Comparison of ENCODE assay signal across 24 cellular contexts in genomic region chr11:42013656-42014201, GRCh38.
A peak's percentile ranks its signal among the peaks of the same experiment; 100 is the strongest.
DNase-seq lines count a peak whose midpoint lies in the region; ATAC-seq, FAIRE-seq and TF ChIP-seq lines count a peak whose summit lies in the region.
"Had no signal": no experiment of that assay in that cellular context is flagged by ENCODE, and none has a peak within 500 bp of the region (broad histone marks: within the 10 kb centered on the region; RNA-seq: fewer than 3 reads in every experiment).

No MANE protein-coding gene starts in this region.

- H3K4me3 Mint-ChIP-seq in nephron progenitor cell, result no peak overlapping the region
- H3K4me3 Mint-ChIP-seq: CD8-positive, alpha-beta memory T cell; H9; HFFc6; IgD-negative memory B cell had no signal

- no TSS peak for BruUV-seq in K562 (replicated peaks; lab: Mats Ljungman, UMichigan)

- in situ Hi-C loops in K562 (cut with MboI), result no loop called here

- CTCF ChIA-PET in K562 (lab: Yijun Ruan, JAX; ENCODE audit: low intra/inter-chr PET ratio), result no interaction called here

- peak overlapping the region; percentile 41 for H3K27ac Mint-ChIP-seq in nephron progenitor cell
- H3K27ac Mint-ChIP-seq: CD8-positive, alpha-beta memory T cell; H9; HFFc6; IgD-negative memory B cell had no signal

- no peaks in the 10 kb centered on the region for H3K27me3 ChIP-seq in K562 (ENCODE audit: control insufficient read depth in 2 of 2, insufficient read depth in 2 of 2, low read length in 2 of 2)

- no peaks in the 10 kb centered on the region for H3K9me1 ChIP-seq in K562 (ENCODE audit: control insufficient read depth, insufficient read depth, low read length)

- H3K79me2 ChIP-seq in K562 (ENCODE audit: control insufficient read depth, insufficient read depth, low read length), result no peaks in the 10 kb centered on the region

- no peaks in the 10 kb centered on the region for H3K36me3 Mint-ChIP-seq in nephron progenitor cell (ENCODE audit: low read depth)
- H3K36me3 Mint-ChIP-seq: CD8-positive, alpha-beta memory T cell had no signal

- H3K4me1 Mint-ChIP-seq in nephron progenitor cell, result no peaks in the 10 kb centered on the region
- H3K4me1 Mint-ChIP-seq: CD8-positive, alpha-beta memory T cell; IgD-negative memory B cell had no signal

- no peak for FAIRE-seq in K562 (lab: Jason Lieb, UNC)

- H3K9me3 Mint-ChIP-seq in nephron progenitor cell, result no peaks in the 10 kb centered on the region
- H3K9me3 Mint-ChIP-seq: H9 had no signal

- no peaks in the 10 kb centered on the region for H4K20me1 ChIP-seq in K562 (replicated peaks; ENCODE audit: control insufficient read depth, insufficient read depth, low read length)

- TF ChIP-seq CTCF in NB4 (IDR thresholded peaks at IDR 0.05; ENCODE audit: low read depth, low read length) (no peak), K562 (IDR thresholded peaks at IDR 0.05 in 2 of 3, conservative IDR thresholded peaks at IDR 0.05 in 1 of 3; ENCODE audit: insufficient read depth in 2 of 3, low read depth in 1 of 3, low read length in 3 of 3) (no peak), nephron progenitor cell (IDR thresholded peaks at IDR 0.05) (no peak)

- H3K4me3 ChIP-seq in NB4 (ENCODE audit: low read depth, low read length) (no peak overlapping the region), K562 (no peak overlapping the region)
- H3K4me3 ChIP-seq: GM23248 had no signal

- WGBS in K562 (ENCODE audit: insufficient coverage, low coverage, missing lambda C conversion rate), result 0% methylated on average over 6 of the region's 6 CpGs

- H3K9me3 ChIP-seq in K562 (replicated peaks; ENCODE audit: control insufficient read depth, insufficient read depth, low read depth, low read length), result no peaks in the 10 kb centered on the region; the same call in 1 of the 2 replicates

- H3K9ac ChIP-seq in K562 (ENCODE audit: insufficient read depth in 1 of 2, low read depth in 2 of 2, low read length in 2 of 2), result no peak overlapping the region
- H3K9ac ChIP-seq: GM23248 had no signal

- intact Hi-C loops in K562 (cut with micrococcal nuclease), result no loop called here

- no peaks in the 10 kb centered on the region for H3K36me3 ChIP-seq in K562 (ENCODE audit: control insufficient read depth, insufficient read depth, low read length)

- no peak overlapping the region for H2AFZ ChIP-seq in K562 (ENCODE audit: low read depth, low read length)
- H2AFZ ChIP-seq: GM23248 had no signal

- TF ChIP-seq RAD21 in K562 (CRISPR knock-in tag; conservative IDR thresholded peaks at IDR 0.05 in 1 of 2, IDR thresholded peaks at IDR 0.05 in 1 of 2), result no peak

- POLR2A ChIA-PET in K562 (lab: Yijun Ruan, JAX), result no interaction called here

- no peak overlapping the region for H3K27ac ChIP-seq in K562 (ENCODE audit: extremely low read depth, low read depth, low read length)
- H3K27ac ChIP-seq: C4-2B, GM23248 had no signal

- TF ChIP-seq POLR2A in NB4 (IDR thresholded peaks at IDR 0.05; ENCODE audit: extremely low read depth, insufficient read length) (no peak), K562 (conservative IDR thresholded peaks at IDR 0.05) (no peak)

- no peaks in the 10 kb centered on the region for H3K4me1 ChIP-seq in K562 (replicated peaks in 1 of 2; ENCODE audit: control insufficient read depth in 2 of 2, insufficient read depth in 2 of 2, low read length in 2 of 2)

- no peak for ATAC-seq in K562
- no peak for ATAC-seq in HG03520 (IDR thresholded peaks at IDR 0.05; ENCODE audit: unreplicated experiment)
- ATAC-seq in GM18870 (IDR thresholded peaks at IDR 0.05; ENCODE audit: unreplicated experiment), result no peak

- DNase-seq in SKM-1 treated with dmso at 0.1 percent for 144 hours (lab: John Stamatoyannopoulos, UW; ENCODE audit: unreplicated experiment), result peak; percentile 10
- DNase-seq in SKM-1 (lab: John Stamatoyannopoulos, UW; ENCODE audit: unreplicated experiment), result no peak
- peak; percentile 2 for DNase-seq in NB4 (ENCODE audit: low read depth)
- no peak for DNase-seq in K562 (ENCODE audit: extremely low read depth in 1 of 4, low spot score in 3 of 4)
- DNase-seq in nephron progenitor cell, result no peak
- no peak for DNase-seq in NCI-H526 (lab: John Stamatoyannopoulos, UW)
- DNase-seq: AML-193; CD8-positive, alpha-beta memory T cell; GDM1; GM23248; H9; HFFc6; NCI-H1092 treated with DMSO at 0.1 percent for 48 hours; NCI-H1436 treated with DMSO at 0.1 percent for 48 hours; NCI-H1930; NCI-H226; NCI-H510A treated with DMSO at 0.1 percent for 48 hours; NCI-H774; NK-92 treated with Interleukin-12 subunit alpha and Interleukin-12 subunit beta, amount 100 ng/mL, for 24 hours; SHP77 had no signal

- no peak overlapping the region for H3K4me2 ChIP-seq in K562 (ENCODE audit: insufficient read depth, low read length)

- no peaks in the 10 kb centered on the region for H3K27me3 Mint-ChIP-seq in nephron progenitor cell (ENCODE audit: low read depth, poor library complexity)
- H3K27me3 Mint-ChIP-seq: CD8-positive, alpha-beta memory T cell; IgD-negative memory B cell had no signal

- no peak for TF ChIP-seq EP300 in K562 (IDR thresholded peaks at IDR 0.05; ENCODE audit: low read length)

TF ChIP-seq in K562, 482 proteins besides CTCF, POLR2A, EP300 and RAD21:
- TF ChIP-seq SIN3A (IDR thresholded peaks at IDR 0.05; ENCODE audit: borderline replicate concordance in 2 of 2, control insufficient read depth in 1 of 2, low read depth in 2 of 2, low read length in 2 of 2), result no peak
- no peak for TF ChIP-seq ZNF584 (CRISPR knock-in tag; IDR thresholded peaks at IDR 0.05; ENCODE audit: low read depth)
- TF ChIP-seq BRCA1 (IDR thresholded peaks at IDR 0.05), result no peak
- no peak for TF ChIP-seq BRCA1 (CRISPR knock-in tag; IDR thresholded peaks at IDR 0.05)
- peak; percentile 42; the same call in 1 of the 2 replicates for TF ChIP-seq SPI1 (IDR thresholded peaks at IDR 0.05; ENCODE audit: borderline replicate concordance, low read depth, low read length)
- no peak for TF ChIP-seq PTBP1 (IDR thresholded peaks at IDR 0.05; ENCODE audit: low read depth, low read length)

Comparison
In these comparisons a context has a peak if more than half of its experiments do, and no peak if none do; other contexts are left out.
1. DNase-seq: peak in SKM-1 treated with dmso at 0.1 percent for 144 hours (single experiment) and NB4 (single experiment); none in SKM-1 (single experiment), K562 (0 of 4), nephron progenitor cell (single experiment) and NCI-H526 (0 of 2).